8 cellular contexts compared by ENCODE assay signal in genomic region chr1:40508375-40509341, GRCh38. TPM values are rescaled to one million over a fixed set of nuclear protein-coding genes. Genes with fewer than 3 reads are reported as not detected.
A peak's percentile ranks its signal among the peaks of the same experiment; 100 is the strongest.
DNase-seq lines count a peak whose midpoint lies in the region; ATAC-seq and TF ChIP-seq lines count a peak whose summit lies in the region.

Gene EXO5, plus strand, starts transcription at chr1:40508767. Its CDS starts 5,778 bp downstream, at chr1:40514545.

- H3K9me1 ChIP-seq in IMR-90 (ENCODE audit: insufficient read depth, low read length) = no peaks in the 10 kb centered on the region

- peak within 1 kb of the TSS; percentile 87 for H2AK9ac ChIP-seq in IMR-90 (replicated peaks; ENCODE audit: low read depth, low read length, poor library complexity)

- peaks cover 16% of the 10 kb centered on the region for H3K9me3 ChIP-seq in IMR-90 (ENCODE audit: control insufficient read depth, insufficient read depth, low read length)

- DNase-seq in CMK (ENCODE audit: low read depth) (peak; percentile 56), IMR-90 (peak; percentile 69), RPMI8226 (peak; percentile 90), fibroblast of mammary gland (ENCODE audit: low read depth) (peak; percentile 68)
- DNase-seq in naive thymus-derived CD8-positive, alpha-beta T cell = peak; percentile 57 to 83 (median 74)
- peak; percentile 86 for DNase-seq in stimulated activated naive B cell treated with anti-CD40 and anti-IgM and Interleukin-4, amounts not matched to agents 10 μg/mL and 1 μg/mL and 100 μg/mL, for 72 hours

- peak within 1 kb of the TSS; percentile 85 for H3K4me3 Mint-ChIP-seq in activated T-helper 17 cell treated with anti-CD3 and anti-CD28 coated beads, Interleukin-2, amount 50 U/mL, for 72 hours
- peak within 1 kb of the TSS; percentile 84 to 95 (median 89) for H3K4me3 Mint-ChIP-seq in naive thymus-derived CD8-positive, alpha-beta T cell
- peak within 1 kb of the TSS; percentile 88 to 94 for H3K4me3 Mint-ChIP-seq in stimulated activated naive B cell treated with anti-CD40 and anti-IgM and Interleukin-4, amounts not matched to agents 10 μg/mL and 1 μg/mL and 100 μg/mL, for 72 hours

- peaks cover 15 to 22% of the 10 kb centered on the region in 2 experiments for H3K79me1 ChIP-seq in IMR-90 (ENCODE audit: low read depth in 1 of 2, low read length in 2 of 2)

- BruUV-seq in IMR-90 (replicated peaks; lab: Mats Ljungman, UMichigan) = TSS peak; percentile 63

- H3K23ac ChIP-seq in IMR-90 (ENCODE audit: low read depth, low read length) = peak within 1 kb of the TSS; percentile 100

- no peaks in the 10 kb centered on the region for H4K20me1 ChIP-seq in IMR-90 (ENCODE audit: insufficient read depth, low read length)

- H3K36me3 Mint-ChIP-seq in activated T-helper 17 cell treated with anti-CD3 and anti-CD28 coated beads, Interleukin-2, amount 50 U/mL, for 72 hours (ENCODE audit: low read depth) = peaks cover 22% of the 10 kb centered on the region
- peaks cover 23 to 53% (median 27%) of the 10 kb centered on the region in 3 donors for H3K36me3 Mint-ChIP-seq in naive thymus-derived CD8-positive, alpha-beta T cell
- H3K36me3 Mint-ChIP-seq in stimulated activated naive B cell treated with anti-CD40 and anti-IgM and Interleukin-4, amounts not matched to agents 10 μg/mL and 1 μg/mL and 100 μg/mL, for 72 hours = peaks cover 39 to 50% of the 10 kb centered on the region in 2 donors

- H3K9ac ChIP-seq in IMR-90 (ENCODE audit: low read depth, low read length) = peak within 1 kb of the TSS; percentile 91

- 0 out of 3 replicates have a peak within 1 kb of the TSS, but pooled peaks have one; percentile 9 for H2BK15ac ChIP-seq in IMR-90 (ENCODE audit: low read depth, low read length)

- peak within 1 kb of the TSS; percentile 98 for H3K4ac ChIP-seq in IMR-90 (ENCODE audit: low read depth, low read length)

- H2BK120ac ChIP-seq in IMR-90 (ENCODE audit: low read depth, low read length) = peak within 1 kb of the TSS; percentile 71

- CTCF ChIA-PET in IMR-90 (lab: Yijun Ruan, JAX) = no interaction called here

- H2BK20ac ChIP-seq in IMR-90 (ENCODE audit: low read depth, low read length) = no peak within 1 kb of the TSS

- peak; percentile 94 for ATAC-seq in GM21390 (IDR thresholded peaks at IDR 0.05; ENCODE audit: unreplicated experiment)
- ATAC-seq in IMR-90 (ENCODE audit: low read depth) = peak; percentile 100
- peak; percentile 99 for ATAC-seq in activated T-helper 17 cell treated with anti-CD3 and anti-CD28 coated beads, Interleukin-2, amount 50 U/mL, for 72 hours (replicated peaks)
- ATAC-seq in naive thymus-derived CD8-positive, alpha-beta T cell = peak; percentile 97 to 99
- ATAC-seq in stimulated activated naive B cell treated with anti-CD40 and anti-IgM and Interleukin-4, amounts not matched to agents 10 μg/mL and 1 μg/mL and 100 μg/mL, for 72 hours (replicated peaks) = peak; percentile 98 to 99

- H3K18ac ChIP-seq in IMR-90 (ENCODE audit: low read depth, low read length) = peak within 1 kb of the TSS; percentile 95

- H3K4me2 ChIP-seq in IMR-90 (ENCODE audit: low read depth, low read length) = peak within 1 kb of the TSS; percentile 95

- TF ChIP-seq CTCF in IMR-90 (conservative IDR thresholded peaks at IDR 0.05; ENCODE audit: low read depth, low read length) = no peak
- TF ChIP-seq CTCF in fibroblast of mammary gland (conservative IDR thresholded peaks at IDR 0.05; ENCODE audit: control insufficient read depth, insufficient read depth, low read depth, low read length) = no peak

- peak within 1 kb of the TSS; percentile 61 for H2BK5ac ChIP-seq in IMR-90 (ENCODE audit: low read depth, low read length, poor library complexity, severe bottlenecking)

- H3K27me3 Mint-ChIP-seq in activated T-helper 17 cell treated with anti-CD3 and anti-CD28 coated beads, Interleukin-2, amount 50 U/mL, for 72 hours = no peaks in the 10 kb centered on the region
- H3K27me3 Mint-ChIP-seq in naive thymus-derived CD8-positive, alpha-beta T cell = no peaks in the 10 kb centered on the region
- H3K27me3 Mint-ChIP-seq in stimulated activated naive B cell treated with anti-CD40 and anti-IgM and Interleukin-4, amounts not matched to agents 10 μg/mL and 1 μg/mL and 100 μg/mL, for 72 hours = no peaks in the 10 kb centered on the region

- WGBS in IMR-90 (ENCODE audit: extremely low coverage in 2 of 2, insufficient read length in 1 of 2), 2 experiments = 2% methylated on average over 48 of the region's 76 CpGs; no CpG with 5 or more reads in 1 of the 2 experiments

- peak within 1 kb of the TSS; percentile 80 for H3K56ac ChIP-seq in IMR-90 (ENCODE audit: extremely low read depth, insufficient read depth, low read length)

- in situ Hi-C loops in IMR-90 (cut with MboI; ENCODE audit: low sequenced_read_pairs) = no loop called here

- peak within 1 kb of the TSS; percentile 88 for H3K27ac Mint-ChIP-seq in activated T-helper 17 cell treated with anti-CD3 and anti-CD28 coated beads, Interleukin-2, amount 50 U/mL, for 72 hours
- peak within 1 kb of the TSS; percentile 81 to 94 (median 87) for H3K27ac Mint-ChIP-seq in naive thymus-derived CD8-positive, alpha-beta T cell
- H3K27ac Mint-ChIP-seq in stimulated activated naive B cell treated with anti-CD40 and anti-IgM and Interleukin-4, amounts not matched to agents 10 μg/mL and 1 μg/mL and 100 μg/mL, for 72 hours = peak within 1 kb of the TSS; percentile 96

- peaks cover 7% of the 10 kb centered on the region for H3K4me1 Mint-ChIP-seq in activated T-helper 17 cell treated with anti-CD3 and anti-CD28 coated beads, Interleukin-2, amount 50 U/mL, for 72 hours
- peaks cover 11 to 22% (median 12%) of the 10 kb centered on the region in 4 donors for H3K4me1 Mint-ChIP-seq in naive thymus-derived CD8-positive, alpha-beta T cell
- peaks cover 9 to 11% of the 10 kb centered on the region in 2 donors for H3K4me1 Mint-ChIP-seq in stimulated activated naive B cell treated with anti-CD40 and anti-IgM and Interleukin-4, amounts not matched to agents 10 μg/mL and 1 μg/mL and 100 μg/mL, for 72 hours

- peaks cover 12% of the 10 kb centered on the region for H3K9me3 Mint-ChIP-seq in activated T-helper 17 cell treated with anti-CD3 and anti-CD28 coated beads, Interleukin-2, amount 50 U/mL, for 72 hours
- peaks cover 12 to 61% (median 27%) of the 10 kb centered on the region in 9 donors for H3K9me3 Mint-ChIP-seq in naive thymus-derived CD8-positive, alpha-beta T cell
- peaks cover 20 to 21% of the 10 kb centered on the region in 2 donors for H3K9me3 Mint-ChIP-seq in stimulated activated naive B cell treated with anti-CD40 and anti-IgM and Interleukin-4, amounts not matched to agents 10 μg/mL and 1 μg/mL and 100 μg/mL, for 72 hours

- peak within 1 kb of the TSS; percentile 99 for H3K14ac ChIP-seq in IMR-90 (replicated peaks; ENCODE audit: low read depth, low read length)

- POLR2A ChIA-PET in IMR-90 (lab: Charles Lee; ENCODE audit: unreplicated experiment) = interaction anchor here (0.5 kb wide), 1 partner anchor 416 kb away, joined by 6 read pairs; no protein-coding TSS in a partner anchor
- POLR2A ChIA-PET in naive thymus-derived CD8-positive, alpha-beta T cell (lab: Charles Lee) = interaction anchor here (0.8 to 2.1 kb wide), 5 partner anchors 9 to 251 kb away, joined by 3 to 16 read pairs (median 7); partner anchors contain the start of genes ZFP69, ZFP69B and ZNF684

- H4K8ac ChIP-seq in IMR-90 (ENCODE audit: low read depth in 2 of 2, low read length in 2 of 2) = peak within 1 kb of the TSS; percentile 92 to 99

- dilution Hi-C loops in IMR-90 (cut with HindIII; ENCODE audit: low sequenced_read_pairs, unreplicated experiment) = no loop called here

- peak; percentile 51 for TF ChIP-seq POLR2A in IMR-90 (IDR thresholded peaks at IDR 0.05; ENCODE audit: low read depth, low read length)

- H2AK5ac ChIP-seq in IMR-90 (ENCODE audit: low read depth, low read length) = 0 out of 2 replicates have a peak within 1 kb of the TSS, but pooled peaks have one; percentile 13

- H3K27me3 ChIP-seq in IMR-90 (ENCODE audit: control insufficient read depth, insufficient read depth, low read length) = no peaks in the 10 kb centered on the region

- H4K91ac ChIP-seq in IMR-90 (ENCODE audit: insufficient read depth, low read depth, low read length) = peak within 1 kb of the TSS; percentile 76

- H3K27ac ChIP-seq in IMR-90 (ENCODE audit: insufficient read depth, low read length) = peak within 1 kb of the TSS; percentile 79

- intact Hi-C loops in IMR-90 (cut with micrococcal nuclease) = no loop called here

- 0 out of 2 replicates have a peak, but pooled peaks cover 3% of the 10 kb centered on the region for H3K4me1 ChIP-seq in IMR-90 (ENCODE audit: control insufficient read depth, insufficient read depth, low read length)

- H3K4me3 ChIP-seq in IMR-90 (ENCODE audit: insufficient read depth, low read depth, low read length) (peak within 1 kb of the TSS; percentile 94), fibroblast of mammary gland (ENCODE audit: control insufficient read depth, low read depth, low read length) (peak within 1 kb of the TSS; percentile 77)

- peak within 1 kb of the TSS; percentile 98 for H2AFZ ChIP-seq in IMR-90 (replicated peaks; ENCODE audit: low read length, poor library complexity)

- peak within 1 kb of the TSS; percentile 99 for H4K5ac ChIP-seq in IMR-90 (ENCODE audit: low read depth, low read length)

- TF ChIP-seq RAD21 in IMR-90 (IDR thresholded peaks at IDR 0.05; ENCODE audit: low read length) = no peak

- no peaks in the 10 kb centered on the region; the same call in 1 of the 2 replicates for H3K36me3 ChIP-seq in IMR-90 (ENCODE audit: control insufficient read depth, insufficient read depth, low read length)

TF ChIP-seq in IMR-90, 13 proteins besides CTCF, POLR2A, EP300 and RAD21 (continues in another document):
- TF ChIP-seq MAFK (IDR thresholded peaks at IDR 0.05; ENCODE audit: low read depth, low read length) = no peak
- TF ChIP-seq CHD1 (IDR thresholded peaks at IDR 0.05; ENCODE audit: low read depth, low read length) = no peak
- TF ChIP-seq RCOR1 (IDR thresholded peaks at IDR 0.05; ENCODE audit: insufficient replicate concordance, low read length) = no peak
- TF ChIP-seq FOS (IDR thresholded peaks at IDR 0.05; ENCODE audit: low read depth, low read length) = no peak
- no peak for TF ChIP-seq USF2 (IDR thresholded peaks at IDR 0.05; ENCODE audit: low read depth, low read length)

RNA-seq across cellular contexts. Expression of gene EXO5, which starts in this region (rescaled TPM):
- 11.1 and 13.1 TPM in 2 replicates for total RNA-seq in IMR-90 (2012; rRNA removed)
- 6.5 and 7.8 TPM in 2 replicates for polyA plus RNA-seq in IMR-90 (2012; rRNA removed)
- polyA plus RNA-seq in IMR-90 (2012; cell fraction: cytosol; rRNA removed) = 2.3 and 4.0 TPM in 2 replicates
- polyA plus RNA-seq in IMR-90 (2012; cell fraction: nucleus; rRNA removed; ENCODE audit: low replicate concordance) = 2.9 and 10.4 TPM in 2 replicates
- 1 to 10 TPM; 6.6 to 6.7 TPM for total RNA-seq in activated T-helper 17 cell treated with anti-CD3 and anti-CD28 coated beads, Interleukin-2, amount 50 U/mL, for 72 hours
- total RNA-seq in naive thymus-derived CD8-positive, alpha-beta T cell = 10 to 100 TPM; 10.8 to 13.3 TPM
- polyA plus RNA-seq in naive thymus-derived CD8-positive, alpha-beta T cell = 1 to 10 TPM; 4.0 to 7.8 (median 4.5) TPM

Comparison
In these comparisons a context has a peak if more than half of its experiments do, and no peak if none do; other contexts are left out.
1. Peak in every context shown above with its lines: DNase-seq, ATAC-seq, H3K4me3 ChIP-seq and H3K27ac ChIP-seq.